Comparison of ENCODE assay signal across 20 cellular contexts in genomic region chr17:789160-789840, GRCh38. TPM values are rescaled to one million over a fixed set of nuclear protein-coding genes. Genes with fewer than 3 reads are reported as not detected.
A peak's percentile ranks its signal among the peaks of the same experiment; 100 is the strongest.
DNase-seq lines count a peak whose midpoint lies in the region; ATAC-seq and TF ChIP-seq lines count a peak whose summit lies in the region.
"Had no signal": no experiment of that assay in that cellular context is flagged by ENCODE, and none has a peak within 500 bp of the region (broad histone marks: within the 10 kb centered on the region; RNA-seq: fewer than 3 reads in every experiment).

No MANE protein-coding gene starts in this region.

- peaks cover 0 to 4% of the 10 kb centered on the region in 2 donors for H3K36me3 ChIP-seq in body of pancreas (replicated peaks in 1 of 2; ENCODE audit: insufficient read depth in 1 of 2, low read depth in 2 of 2)
- peaks cover 0 to 67% of the 10 kb centered on the region in 2 donors for H3K36me3 ChIP-seq in gastroesophageal sphincter

- peaks cover 25% of the 10 kb centered on the region for H3K27me3 Mint-ChIP-seq in HFFc6 (ENCODE audit: insufficient read depth)
- H3K27me3 Mint-ChIP-seq in stimulated activated naive CD8-positive, alpha-beta T cell treated with anti-CD3 and anti-CD28 coated beads, Interleukin-15, amount 100 ng/mL, for 72 hours, result no peaks in the 10 kb centered on the region
- H3K27me3 Mint-ChIP-seq: T-helper 17 cell had no signal

- peaks cover 19% of the 10 kb centered on the region for H3K4me1 Mint-ChIP-seq in HFFc6 (ENCODE audit: low read depth)
- peaks cover 14% of the 10 kb centered on the region for H3K4me1 Mint-ChIP-seq in stimulated activated naive CD8-positive, alpha-beta T cell treated with anti-CD3 and anti-CD28 coated beads, Interleukin-15, amount 100 ng/mL, for 72 hours

- ATAC-seq in body of pancreas, result no peak
- ATAC-seq in gastroesophageal sphincter, result no peak
- no peak for ATAC-seq in stimulated activated naive CD8-positive, alpha-beta T cell treated with anti-CD3 and anti-CD28 coated beads, Interleukin-15, amount 100 ng/mL, for 72 hours
- ATAC-seq: gastrocnemius medialis, T-helper 17 cell had no signal

- H3K4me3 ChIP-seq in body of pancreas (no peak overlapping the region), gastroesophageal sphincter (no peak overlapping the region), skin epidermis (peak overlapping the region in 1 of 7 experiments; percentile 1)
- H3K4me3 ChIP-seq: dorsolateral prefrontal cortex, gastrocnemius medialis had no signal

- peak overlapping the region in 3 of 4 donors; percentile 85 to 93 (median 92) for H3K27ac ChIP-seq in body of pancreas
- H3K27ac ChIP-seq in gastroesophageal sphincter, result peak overlapping the region in 3 of 4 donors; percentile 50 to 59 (median 57)
- peak overlapping the region in 18 of 21 experiments; percentile 1 to 78 (median 68) for H3K27ac ChIP-seq in skin epidermis
- H3K27ac ChIP-seq: C4-2B, dorsolateral prefrontal cortex, gastrocnemius medialis had no signal

- H3K27me3 ChIP-seq in body of pancreas, result no peaks in the 10 kb centered on the region
- no peaks in the 10 kb centered on the region for H3K27me3 ChIP-seq in gastroesophageal sphincter
- H3K27me3 ChIP-seq: dorsolateral prefrontal cortex, gastrocnemius medialis had no signal

- H3K4me1 ChIP-seq in body of pancreas (peaks cover 56% of the 10 kb centered on the region), gastroesophageal sphincter (peaks cover 0 to 41% (median 1%) of the 10 kb centered on the region in 3 donors)

- DNase-seq in HFFc6 (no peak), body of pancreas (peak in 1 of 4 donors; percentile 3), cerebellar nuclear complex (lab: John Stamatoyannopoulos, UW) (no peak), foreskin melanocyte (no peak)
- no peak for DNase-seq in stimulated activated naive CD8-positive, alpha-beta T cell treated with anti-CD3 and anti-CD28 coated beads, Interleukin-15, amount 100 ng/mL, for 72 hours
- DNase-seq: activated CD4-positive, alpha-beta T cell treated with anti-CD3 and anti-CD28 coated beads for 4 hours; activated naive CD4-positive, alpha-beta T cell treated with anti-CD3 and anti-CD28 coated beads for 36 hours; activated T-cell treated with anti-CD3 and anti-CD28 coated beads, Interleukin-2, amount 50 U/mL, for 48 hours; amniotic stem cell; central memory CD4-positive, alpha-beta T cell; DND-41; dorsolateral prefrontal cortex; hypothalamus; NCI-H1436 treated with DMSO at 0.1 percent for 48 hours; NCI-H524; T-helper 17 cell had no signal

- H3K4me3 Mint-ChIP-seq in HFFc6, result peak overlapping the region; percentile 32; the same call in 1 of the 2 replicates
- H3K4me3 Mint-ChIP-seq in stimulated activated naive CD8-positive, alpha-beta T cell treated with anti-CD3 and anti-CD28 coated beads, Interleukin-15, amount 100 ng/mL, for 72 hours, result no peak overlapping the region
- H3K4me3 Mint-ChIP-seq: activated naive CD4-positive, alpha-beta T cell treated with anti-CD3 and anti-CD28 coated beads for 36 hours; T-helper 17 cell had no signal

- no peak for TF ChIP-seq EP300 in gastroesophageal sphincter (IDR thresholded peaks at IDR 0.05)

- H3K9me3 Mint-ChIP-seq in HFFc6, result peaks cover 3% of the 10 kb centered on the region; the same call in 1 of the 2 replicates
- H3K9me3 Mint-ChIP-seq in stimulated activated naive CD8-positive, alpha-beta T cell treated with anti-CD3 and anti-CD28 coated beads, Interleukin-15, amount 100 ng/mL, for 72 hours, result no peaks in the 10 kb centered on the region
- H3K9me3 Mint-ChIP-seq: activated naive CD4-positive, alpha-beta T cell treated with anti-CD3 and anti-CD28 coated beads for 36 hours had no signal

- H3K9me3 ChIP-seq in body of pancreas (no peaks in the 10 kb centered on the region), gastroesophageal sphincter (no peaks in the 10 kb centered on the region)
- H3K9me3 ChIP-seq: gastrocnemius medialis had no signal

- no peak overlapping the region for H3K27ac Mint-ChIP-seq in HFFc6
- H3K27ac Mint-ChIP-seq in stimulated activated naive CD8-positive, alpha-beta T cell treated with anti-CD3 and anti-CD28 coated beads, Interleukin-15, amount 100 ng/mL, for 72 hours, result peak overlapping the region in 1 of 2 donors; percentile 78
- H3K27ac Mint-ChIP-seq: activated naive CD4-positive, alpha-beta T cell treated with anti-CD3 and anti-CD28 coated beads for 36 hours; T-helper 17 cell had no signal

- 77 to 83% methylated on average over 14 of the region's 14 CpGs for WGBS in body of pancreas, 2 donors
- 75 to 81% methylated on average over 11 to 13 of the region's 14 CpGs for WGBS in gastroesophageal sphincter (ENCODE audit: low coverage in 1 of 2), 2 donors

- TF ChIP-seq CTCF in HFFc6 (IDR thresholded peaks at IDR 0.05) (no peak), body of pancreas (IDR thresholded peaks at IDR 0.05) (no peak), gastroesophageal sphincter (IDR thresholded peaks at IDR 0.05) (no peak)

- intact Hi-C loops in body of pancreas (cut with DNase I), result no loop called here

- H3K36me3 Mint-ChIP-seq in HFFc6 (ENCODE audit: low read depth), result peaks cover 17% of the 10 kb centered on the region

- TF ChIP-seq POLR2A in body of pancreas (IDR thresholded peaks at IDR 0.05) (no peak), gastroesophageal sphincter (IDR thresholded peaks at IDR 0.05) (no peak)

RNA-seq across cellular contexts. Expression of gene MRM3, which starts 7.1 kb away (rescaled TPM):
- 10 to 100 TPM; 10.9 to 13.4 (median 12.8) TPM for total RNA-seq in HFFc6 (2021; fragmentation: NEBNext Ultra II Directional; extraction: Animal tissue kit (Norgen Biotek cat#: 25700))
- total RNA-seq in body of pancreas (10 to 100 TPM; 15.6 to 40.2 TPM), gastroesophageal sphincter (10 to 100 TPM; 20.5 to 33.9 (median 27.8) TPM)

RNA-seq across cellular contexts. Expression of gene GLOD4, which starts 7.2 kb away (rescaled TPM):
- 10 to 100 TPM; 43.8 to 57.9 (median 48.6) TPM for total RNA-seq in HFFc6 (2021; fragmentation: NEBNext Ultra II Directional; extraction: Animal tissue kit (Norgen Biotek cat#: 25700))
- total RNA-seq in body of pancreas (10 to 100 TPM; 18.5 to 30.9 TPM), gastroesophageal sphincter (100 to 1,000 TPM in 2 of 4 donors, 10 to 100 TPM in 2; 52.5 to 119 (median 99.3) TPM)

RNA-seq across cellular contexts. Expression of gene GEMIN4, which starts 37.2 kb away (rescaled TPM):
- 10 to 100 TPM; 21.0 to 27.7 (median 21.7) TPM for total RNA-seq in HFFc6 (2021; fragmentation: NEBNext Ultra II Directional; extraction: Animal tissue kit (Norgen Biotek cat#: 25700))
- total RNA-seq in body of pancreas (1 to 10 TPM; 5.6 to 7.3 TPM), gastroesophageal sphincter (10 to 100 TPM; 13.9 to 21.6 (median 17.9) TPM)

RNA-seq across cellular contexts. Expression of gene TLCD3A, which starts 56.9 kb away (rescaled TPM):
- total RNA-seq in HFFc6 (2021; fragmentation: NEBNext Ultra II Directional; extraction: Animal tissue kit (Norgen Biotek cat#: 25700)), result 10 to 100 TPM; 28.2 to 35.8 (median 34.5) TPM
- 1 to 10 TPM; 3.6 to 7.9 TPM for total RNA-seq in body of pancreas
- 10 to 100 TPM in 1 of 4 donors, 1 to 10 TPM in 3; 2.8 to 13.6 (median 7.1) TPM for total RNA-seq in gastroesophageal sphincter
